ENCODE assay signal across 7 cellular contexts in genomic region chr1:228556634-228557430, GRCh38.
DNase-seq lines count a peak whose midpoint lies in the region; ATAC-seq, FAIRE-seq and TF ChIP-seq lines count a peak whose summit lies in the region.
"Not testable (repeated sequence)": the region's sequence is repeated elsewhere in the genome, so short reads cannot be mapped to it uniquely, and the experiment has no call there.

No MANE protein-coding gene starts in this region.

- not testable (repeated sequence) for TF ChIP-seq RAD21 in K562 (CRISPR knock-in tag; conservative IDR thresholded peaks at IDR 0.05 in 1 of 2, IDR thresholded peaks at IDR 0.05 in 1 of 2)

- FAIRE-seq in K562 (lab: Jason Lieb, UNC): not testable (repeated sequence)

- not testable (repeated sequence) for ATAC-seq in CD8-positive, alpha-beta T cell; K562

- H3K27me3 Mint-ChIP-seq in CD8-positive, alpha-beta T cell (ENCODE audit: low read depth); T-helper 1 cell treated with Interleukin-12 subunit alpha and Interleukin-12 subunit beta and Interleukin-4 antibody, amounts not matched to agents 30 μg/mL and 1 μg/mL, for 36 hours (ENCODE audit: low read depth): not testable (repeated sequence)

- peak overlapping the region; percentile 70 for H3K27ac Mint-ChIP-seq in CD8-positive, alpha-beta T cell
- H3K27ac Mint-ChIP-seq in T-helper 1 cell treated with Interleukin-12 subunit alpha and Interleukin-12 subunit beta and Interleukin-4 antibody, amounts not matched to agents 30 μg/mL and 1 μg/mL, for 36 hours: not testable (repeated sequence)

- not testable (repeated sequence) for H3K9me1 ChIP-seq in K562 (ENCODE audit: control insufficient read depth, insufficient read depth, low read length)

- intact Hi-C loops in CD8-positive, alpha-beta T cell (cut with DNase I, micrococcal nuclease); K562 (cut with micrococcal nuclease): not testable (repeated sequence)

- TF ChIP-seq EP300 in K562 (IDR thresholded peaks at IDR 0.05; ENCODE audit: low read length): not testable (repeated sequence)

- H3K27ac ChIP-seq in CD8-positive, alpha-beta T cell (ENCODE audit: low read depth, low read length); K562 (ENCODE audit: extremely low read depth, low read depth, low read length): not testable (repeated sequence)

- not testable (repeated sequence) for H4K20me1 ChIP-seq in K562 (replicated peaks; ENCODE audit: control insufficient read depth, insufficient read depth, low read length)

- not testable (repeated sequence) for TF ChIP-seq POLR2A in K562 (conservative IDR thresholded peaks at IDR 0.05)

- not testable (repeated sequence) for H2AFZ ChIP-seq in K562 (ENCODE audit: low read depth, low read length)

- not testable (repeated sequence) for H3K9ac ChIP-seq in K562 (ENCODE audit: insufficient read depth in 1 of 2, low read depth in 2 of 2, low read length in 2 of 2)

- not testable (repeated sequence) for BruUV-seq in K562 (replicated peaks; lab: Mats Ljungman, UMichigan)

- not testable (repeated sequence) for H3K9me3 ChIP-seq in CD8-positive, alpha-beta T cell (ENCODE audit: low read length); K562 (replicated peaks; ENCODE audit: control insufficient read depth, insufficient read depth, low read depth, low read length)

- not testable (repeated sequence) for H3K27me3 ChIP-seq in CD8-positive, alpha-beta T cell (ENCODE audit: insufficient read depth, low read length); K562 (ENCODE audit: control insufficient read depth in 2 of 2, insufficient read depth in 2 of 2, low read length in 2 of 2); kidney epithelial cell (ENCODE audit: control insufficient read depth, insufficient read depth, low read length)

- peak overlapping the region; percentile 74 for H3K4me3 Mint-ChIP-seq in CD8-positive, alpha-beta T cell
- peak overlapping the region; percentile 14 for H3K4me3 Mint-ChIP-seq in T-helper 1 cell treated with Interleukin-12 subunit alpha and Interleukin-12 subunit beta and Interleukin-4 antibody, amounts not matched to agents 30 μg/mL and 1 μg/mL, for 36 hours

- CTCF ChIA-PET in CD8-positive, alpha-beta T cell (lab: Charles Lee); K562 (lab: Yijun Ruan, JAX; ENCODE audit: low intra/inter-chr PET ratio): not testable (repeated sequence)

- H3K36me3 Mint-ChIP-seq in CD8-positive, alpha-beta T cell; T-helper 1 cell treated with Interleukin-12 subunit alpha and Interleukin-12 subunit beta and Interleukin-4 antibody, amounts not matched to agents 30 μg/mL and 1 μg/mL, for 36 hours (ENCODE audit: low read depth): not testable (repeated sequence)

- H3K4me1 Mint-ChIP-seq in CD8-positive, alpha-beta T cell (ENCODE audit: low read depth); T-helper 1 cell treated with Interleukin-12 subunit alpha and Interleukin-12 subunit beta and Interleukin-4 antibody, amounts not matched to agents 30 μg/mL and 1 μg/mL, for 36 hours (ENCODE audit: low read depth): not testable (repeated sequence)

- not testable (repeated sequence) for TF ChIP-seq CTCF in CD8-positive, alpha-beta T cell (IDR thresholded peaks at IDR 0.05); kidney epithelial cell (IDR thresholded peaks at IDR 0.05; ENCODE audit: insufficient read depth, low read length, poor library complexity, severe bottlenecking)
- peak in 2 of 3 experiments; percentile 25 to 52; a peak in 4 of 6 replicates for TF ChIP-seq CTCF in K562 (IDR thresholded peaks at IDR 0.05 in 2 of 3, conservative IDR thresholded peaks at IDR 0.05 in 1 of 3; ENCODE audit: insufficient read depth in 2 of 3, low read depth in 1 of 3, low read length in 3 of 3)

- H3K4me2 ChIP-seq in K562 (ENCODE audit: insufficient read depth, low read length): not testable (repeated sequence)

- H3K4me1 ChIP-seq in CD8-positive, alpha-beta T cell (ENCODE audit: insufficient read depth, low read length): not testable (repeated sequence)
- H3K4me1 ChIP-seq in K562 (replicated peaks in 1 of 2; ENCODE audit: control insufficient read depth in 2 of 2, insufficient read depth in 2 of 2, low read length in 2 of 2): peaks cover 0 to 24% of the 10 kb centered on the region in 2 experiments; a peak in 2 of 5 replicates

- not testable (repeated sequence) for H3K9me3 Mint-ChIP-seq in CD8-positive, alpha-beta T cell; T-helper 1 cell treated with Interleukin-12 subunit alpha and Interleukin-12 subunit beta and Interleukin-4 antibody, amounts not matched to agents 30 μg/mL and 1 μg/mL, for 36 hours

- 41% methylated on average over 34 of the region's 66 CpGs for WGBS in K562 (ENCODE audit: insufficient coverage, low coverage, missing lambda C conversion rate)

- H3K36me3 ChIP-seq in CD8-positive, alpha-beta T cell (ENCODE audit: insufficient read depth, low read length); K562 (ENCODE audit: control insufficient read depth, insufficient read depth, low read length); kidney epithelial cell (ENCODE audit: control insufficient read depth, insufficient read depth, low read length): not testable (repeated sequence)

- POLR2A ChIA-PET in CD8-positive, alpha-beta T cell (lab: Charles Lee); K562 (lab: Yijun Ruan, JAX): not testable (repeated sequence)

- DNase-seq in CD8-positive, alpha-beta T cell: peak in 4 of 7 experiments; percentile 11 to 41 (median 27)
- DNase-seq in activated CD4-positive, alpha-beta T cell treated with anti-CD3 and anti-CD28 coated beads, Interleukin-2, amount 50 U/mL, for 24 hours (ENCODE audit: low read depth in 1 of 2, low spot score in 1 of 2): peak; percentile 10 to 19
- peak; percentile 18 for DNase-seq in activated effector memory CD4-positive, alpha-beta T cell treated with Interleukin-2 at 50 U/mL for 16 hours
- DNase-seq in K562 (ENCODE audit: extremely low read depth in 1 of 4, low spot score in 3 of 4); kidney epithelial cell (ENCODE audit: low read depth): not testable (repeated sequence)
- peak; percentile 16 for DNase-seq in stimulated activated CD4-positive, alpha-beta T cell treated with anti-CD3 and anti-CD28 coated beads, Interleukin-1b, Interleukin-23, amount 100 ng/mL, for 48 hours

- H3K79me2 ChIP-seq in K562 (ENCODE audit: control insufficient read depth, insufficient read depth, low read length): not testable (repeated sequence)

- in situ Hi-C loops in K562 (cut with MboI): not testable (repeated sequence)

- H3K4me3 ChIP-seq in CD8-positive, alpha-beta T cell (ENCODE audit: low read depth, low read length); K562: not testable (repeated sequence)
- peak overlapping the region; percentile 1 for H3K4me3 ChIP-seq in kidney epithelial cell (ENCODE audit: low read depth, low read length)

TF ChIP-seq in K562, 482 proteins besides CTCF, POLR2A, EP300 and RAD21 (continues in another document):
- 0 out of 2 replicates have a peak, but pooled peaks have one; percentile 41 for TF ChIP-seq HBP1 (CRISPR knock-in tag; IDR thresholded peaks at IDR 0.05)
- peak; percentile 74 to 78 for TF ChIP-seq NRF1 (conservative IDR thresholded peaks at IDR 0.05 in 1 of 2, IDR thresholded peaks at IDR 0.05 in 1 of 2)
- TF ChIP-seq EP400 (IDR thresholded peaks at IDR 0.05): peak; percentile 49; the same call in 1 of the 2 replicates
- 0 out of 2 replicates have a peak, but pooled peaks have one; percentile 21 for TF ChIP-seq MYNN (IDR thresholded peaks at IDR 0.05)
- TF ChIP-seq MYNN (CRISPR knock-in tag; IDR thresholded peaks at IDR 0.05): not testable (repeated sequence)
- TF ChIP-seq MNT (conservative IDR thresholded peaks at IDR 0.05): peak in 1 of 2 experiments; percentile 62; a peak in 2 of 4 replicates
- TF ChIP-seq CTBP1 (IDR thresholded peaks at IDR 0.05; ENCODE audit: borderline replicate concordance): 0 out of 2 replicates have a peak, but pooled peaks have one; percentile 29
- TF ChIP-seq KDM2B (CRISPR knock-in tag; IDR thresholded peaks at IDR 0.05): peak; percentile 50; the same call in 1 of the 2 replicates
- 0 out of 2 replicates have a peak, but pooled peaks have one; percentile 21 for TF ChIP-seq E2F3 (CRISPR knock-in tag; IDR thresholded peaks at IDR 0.05)
- TF ChIP-seq CHD2 (IDR thresholded peaks at IDR 0.05; ENCODE audit: low read depth, low read length): peak; percentile 26; the same call in 1 of the 2 replicates
- peak in 1 of 2 experiments; percentile 76; a peak in 1 of 4 replicates for TF ChIP-seq HDAC1 (IDR thresholded peaks at IDR 0.05)
- TF ChIP-seq CXXC5 (CRISPR knock-in tag; IDR thresholded peaks at IDR 0.05): peak; percentile 69
